ENCODE assay signal across 1 cellular context in the genomic region with DNA sequence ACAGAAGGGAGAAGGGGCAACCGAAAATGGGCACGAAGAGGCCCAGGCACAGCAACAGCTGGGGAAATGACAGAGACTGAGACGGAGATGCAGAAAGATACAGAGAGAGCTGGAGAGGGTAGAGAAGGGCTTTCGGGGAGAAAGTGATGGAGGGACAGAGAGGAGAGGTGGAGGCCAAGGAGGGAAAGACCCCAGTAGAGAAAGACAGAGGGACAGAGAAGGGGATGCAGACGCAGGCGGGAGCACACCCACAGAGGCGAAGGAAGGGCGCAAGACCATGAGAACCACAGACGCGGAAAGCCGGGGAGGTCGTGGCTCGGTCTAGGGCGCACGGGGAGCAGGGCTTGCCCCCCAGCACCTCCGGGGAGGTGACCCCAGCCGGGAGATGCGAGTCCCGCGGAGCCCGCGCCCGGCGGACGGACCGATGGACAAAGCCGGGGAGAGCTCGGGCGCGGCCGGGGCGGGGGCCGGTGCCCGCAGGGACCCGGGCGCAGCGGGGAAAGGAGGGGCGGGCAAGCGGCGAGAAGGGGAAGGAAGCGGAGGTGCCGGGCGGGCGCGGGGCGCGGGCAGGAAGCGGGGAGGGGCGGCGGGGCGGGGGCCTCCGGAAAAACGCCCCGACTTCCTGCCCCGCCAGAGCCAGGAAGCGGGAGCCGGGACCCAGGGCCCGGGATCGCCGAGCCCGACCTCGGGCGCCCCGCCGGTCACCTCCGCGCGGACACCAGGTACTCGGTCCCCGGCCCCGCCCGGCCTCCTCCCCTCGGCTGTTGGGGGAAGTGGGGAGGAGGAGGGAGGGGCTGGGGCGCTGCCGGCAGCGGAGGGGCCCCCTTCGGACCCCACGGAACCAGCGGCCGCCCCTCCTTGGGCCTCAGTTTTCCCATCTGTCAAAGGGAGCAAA.
TF ChIP-seq lines count a peak whose summit lies in the region.

Gene ARHGEF1, plus strand, starts transcription at position 617 of the 895 bp plus-strand sequence. CDS start 4,899 bp downstream, outside the sequence.

TF ChIP-seq in SK-N-SH, 30 proteins besides CTCF, POLR2A, EP300 and RAD21 (continued from another document):
- TF ChIP-seq TAF1 (IDR thresholded peaks at IDR 0.05; ENCODE audit: borderline replicate concordance, low read depth, low read length) (no peak), SMC3 (IDR thresholded peaks at IDR 0.05; ENCODE audit: low read depth, low read length) (no peak), GATA2 (CRISPR knock-in tag; IDR thresholded peaks at IDR 0.05) (no peak), NRF1 (IDR thresholded peaks at IDR 0.05; ENCODE audit: low read depth, low read length) (no peak), ELF1 (IDR thresholded peaks at IDR 0.05) (peak; percentile 51; the same call in 1 of the 2 replicates), FOXJ3 (CRISPR knock-in tag; IDR thresholded peaks at IDR 0.05) (no peak), TCF12 (IDR thresholded peaks at IDR 0.05) (no peak), REST (IDR thresholded peaks at IDR 0.05; ENCODE audit: low read depth, low read length) (no peak), RXRA (IDR thresholded peaks at IDR 0.05; ENCODE audit: borderline replicate concordance, low read depth) (no peak), MEF2A (IDR thresholded peaks at IDR 0.05; ENCODE audit: borderline replicate concordance, low read depth) (no peak)
